1 cellular context compared by ENCODE assay signal in the genomic region with DNA sequence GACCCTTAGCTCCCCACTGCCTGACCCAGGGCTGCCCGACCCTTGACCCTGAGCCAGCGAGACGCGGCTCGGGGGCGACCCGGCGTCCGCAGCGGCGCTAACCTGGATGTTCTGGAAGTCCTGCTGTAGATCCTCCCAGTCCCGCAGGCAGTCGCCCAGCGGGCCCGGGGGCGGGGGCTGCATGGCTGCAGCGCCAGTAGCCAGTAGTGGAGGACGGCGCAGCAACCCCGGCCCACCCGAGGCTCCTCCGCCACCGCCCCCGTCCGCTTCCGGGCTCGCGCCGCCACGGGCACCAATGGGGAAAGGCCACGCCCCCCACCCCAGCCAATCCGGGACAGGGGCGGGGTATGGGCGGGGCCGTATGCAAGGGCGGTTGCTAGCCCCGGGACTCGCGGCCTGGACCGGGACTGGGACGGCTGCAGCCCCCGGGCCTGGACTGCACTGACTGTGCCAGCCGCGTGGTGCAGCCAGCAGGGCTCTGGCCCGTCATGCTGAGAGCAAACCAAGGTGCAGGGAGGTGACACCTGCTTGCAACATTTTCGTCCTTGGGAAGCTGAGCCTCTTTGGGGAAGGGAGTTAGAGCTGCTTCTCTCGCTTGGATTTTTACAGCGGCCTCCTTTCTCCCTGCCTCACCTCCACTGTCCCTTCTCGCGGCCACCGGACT.
A peak's percentile ranks its signal among the peaks of the same experiment; 100 is the strongest.
TF ChIP-seq lines count a peak whose summit lies in the region.

A gene (minus strand): TSS at position 208 of the 664 bp plus-strand sequence. CDS start 25 bp downstream, at position 183.

TF ChIP-seq in HepG2, 621 proteins besides CTCF, POLR2A, EP300 and RAD21 (continued from another document and continues in another):
- TF ChIP-seq MZF1 (CRISPR knock-in tag; IDR thresholded peaks at IDR 0.05; ENCODE audit: borderline replicate concordance), result 0 out of 2 replicates have a peak, but pooled peaks have one; percentile 51
- TF ChIP-seq SAFB2 (CRISPR knock-in tag; IDR thresholded peaks at IDR 0.05; ENCODE audit: borderline replicate concordance, low read depth), result 0 out of 2 replicates have a peak, but pooled peaks have one; percentile 25
- no peak for TF ChIP-seq TCF12 (IDR thresholded peaks at IDR 0.05)
- 0 out of 2 replicates have a peak, but pooled peaks have one; percentile 46 for TF ChIP-seq TCF12 (CRISPR knock-in tag; IDR thresholded peaks at IDR 0.05)
- TF ChIP-seq, protein P1, sequence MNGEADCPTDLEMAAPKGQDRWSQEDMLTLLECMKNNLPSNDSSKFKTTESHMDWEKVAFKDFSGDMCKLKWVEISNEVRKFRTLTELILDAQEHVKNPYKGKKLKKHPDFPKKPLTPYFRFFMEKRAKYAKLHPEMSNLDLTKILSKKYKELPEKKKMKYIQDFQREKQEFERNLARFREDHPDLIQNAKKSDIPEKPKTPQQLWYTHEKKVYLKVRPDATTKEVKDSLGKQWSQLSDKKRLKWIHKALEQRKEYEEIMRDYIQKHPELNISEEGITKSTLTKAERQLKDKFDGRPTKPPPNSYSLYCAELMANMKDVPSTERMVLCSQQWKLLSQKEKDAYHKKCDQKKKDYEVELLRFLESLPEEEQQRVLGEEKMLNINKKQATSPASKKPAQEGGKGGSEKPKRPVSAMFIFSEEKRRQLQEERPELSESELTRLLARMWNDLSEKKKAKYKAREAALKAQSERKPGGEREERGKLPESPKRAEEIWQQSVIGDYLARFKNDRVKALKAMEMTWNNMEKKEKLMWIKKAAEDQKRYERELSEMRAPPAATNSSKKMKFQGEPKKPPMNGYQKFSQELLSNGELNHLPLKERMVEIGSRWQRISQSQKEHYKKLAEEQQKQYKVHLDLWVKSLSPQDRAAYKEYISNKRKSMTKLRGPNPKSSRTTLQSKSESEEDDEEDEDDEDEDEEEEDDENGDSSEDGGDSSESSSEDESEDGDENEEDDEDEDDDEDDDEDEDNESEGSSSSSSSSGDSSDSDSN (CRISPR knock-in tag; IDR thresholded peaks at IDR 0.05), result peak; percentile 95
- TF ChIP-seq, protein P2, sequence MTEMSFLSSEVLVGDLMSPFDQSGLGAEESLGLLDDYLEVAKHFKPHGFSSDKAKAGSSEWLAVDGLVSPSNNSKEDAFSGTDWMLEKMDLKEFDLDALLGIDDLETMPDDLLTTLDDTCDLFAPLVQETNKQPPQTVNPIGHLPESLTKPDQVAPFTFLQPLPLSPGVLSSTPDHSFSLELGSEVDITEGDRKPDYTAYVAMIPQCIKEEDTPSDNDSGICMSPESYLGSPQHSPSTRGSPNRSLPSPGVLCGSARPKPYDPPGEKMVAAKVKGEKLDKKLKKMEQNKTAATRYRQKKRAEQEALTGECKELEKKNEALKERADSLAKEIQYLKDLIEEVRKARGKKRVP (CRISPR knock-in tag; IDR thresholded peaks at IDR 0.05), result peak in 1 of 2 experiments; percentile 72; a peak in 2 of 4 replicates
- 0 out of 2 replicates have a peak, but pooled peaks have one; percentile 65 for TF ChIP-seq RCOR2 (CRISPR knock-in tag; IDR thresholded peaks at IDR 0.05)
- TF ChIP-seq PTBP1 (IDR thresholded peaks at IDR 0.05; ENCODE audit: low read depth, low read length, poor library complexity, severe bottlenecking), result no peak
- TF ChIP-seq, protein P3, sequence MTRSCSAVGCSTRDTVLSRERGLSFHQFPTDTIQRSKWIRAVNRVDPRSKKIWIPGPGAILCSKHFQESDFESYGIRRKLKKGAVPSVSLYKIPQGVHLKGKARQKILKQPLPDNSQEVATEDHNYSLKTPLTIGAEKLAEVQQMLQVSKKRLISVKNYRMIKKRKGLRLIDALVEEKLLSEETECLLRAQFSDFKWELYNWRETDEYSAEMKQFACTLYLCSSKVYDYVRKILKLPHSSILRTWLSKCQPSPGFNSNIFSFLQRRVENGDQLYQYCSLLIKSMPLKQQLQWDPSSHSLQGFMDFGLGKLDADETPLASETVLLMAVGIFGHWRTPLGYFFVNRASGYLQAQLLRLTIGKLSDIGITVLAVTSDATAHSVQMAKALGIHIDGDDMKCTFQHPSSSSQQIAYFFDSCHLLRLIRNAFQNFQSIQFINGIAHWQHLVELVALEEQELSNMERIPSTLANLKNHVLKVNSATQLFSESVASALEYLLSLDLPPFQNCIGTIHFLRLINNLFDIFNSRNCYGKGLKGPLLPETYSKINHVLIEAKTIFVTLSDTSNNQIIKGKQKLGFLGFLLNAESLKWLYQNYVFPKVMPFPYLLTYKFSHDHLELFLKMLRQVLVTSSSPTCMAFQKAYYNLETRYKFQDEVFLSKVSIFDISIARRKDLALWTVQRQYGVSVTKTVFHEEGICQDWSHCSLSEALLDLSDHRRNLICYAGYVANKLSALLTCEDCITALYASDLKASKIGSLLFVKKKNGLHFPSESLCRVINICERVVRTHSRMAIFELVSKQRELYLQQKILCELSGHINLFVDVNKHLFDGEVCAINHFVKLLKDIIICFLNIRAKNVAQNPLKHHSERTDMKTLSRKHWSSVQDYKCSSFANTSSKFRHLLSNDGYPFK (CRISPR knock-in tag; IDR thresholded peaks at IDR 0.05; ENCODE audit: borderline replicate concordance), result no peak; the same call in 1 of the 2 replicates
- peak; percentile 85; the same call in 1 of the 2 replicates for TF ChIP-seq SIN3A (IDR thresholded peaks at IDR 0.05; ENCODE audit: borderline replicate concordance, low read depth, low read length)
- no peak for TF ChIP-seq PITX1 (CRISPR knock-in tag; IDR thresholded peaks at IDR 0.05)
- 0 out of 2 replicates have a peak, but pooled peaks have one; percentile 6 for TF ChIP-seq HCFC1 (IDR thresholded peaks at IDR 0.05; ENCODE audit: low read depth, low read length)
- no peak for TF ChIP-seq NCOA5 (CRISPR knock-in tag; IDR thresholded peaks at IDR 0.05)
- TF ChIP-seq RXRA (CRISPR knock-in tag; IDR thresholded peaks at IDR 0.05), result peak; percentile 65
- no peak for TF ChIP-seq ZNF260 (CRISPR knock-in tag; IDR thresholded peaks at IDR 0.05; ENCODE audit: borderline replicate concordance, low read depth)
- peak; percentile 69; the same call in 1 of the 2 replicates for TF ChIP-seq GATAD1 (CRISPR knock-in tag; IDR thresholded peaks at IDR 0.05)
- TF ChIP-seq ZMYM3 (CRISPR knock-in tag; IDR thresholded peaks at IDR 0.05), result peak; percentile 97
- TF ChIP-seq, protein P4, sequence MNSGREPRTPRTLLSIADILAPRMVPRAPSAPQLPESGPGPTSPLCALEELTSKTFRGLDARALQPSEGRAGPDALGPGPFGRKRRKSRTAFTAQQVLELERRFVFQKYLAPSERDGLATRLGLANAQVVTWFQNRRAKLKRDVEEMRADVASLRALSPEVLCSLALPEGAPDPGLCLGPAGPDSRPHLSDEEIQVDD (CRISPR knock-in tag; IDR thresholded peaks at IDR 0.05; ENCODE audit: borderline replicate concordance), result no peak
- TF ChIP-seq ARNT (IDR thresholded peaks at IDR 0.05), result no peak
- no peak for TF ChIP-seq ZNF713 (CRISPR knock-in tag; IDR thresholded peaks at IDR 0.05)
- TF ChIP-seq MTA3 (CRISPR knock-in tag; IDR thresholded peaks at IDR 0.05), result no peak
- no peak for TF ChIP-seq KAT2B (IDR thresholded peaks at IDR 0.05; ENCODE audit: borderline replicate concordance, low read depth, low read length)
- TF ChIP-seq SNAPC2 (CRISPR knock-in tag; IDR thresholded peaks at IDR 0.05), result no peak
- TF ChIP-seq AGO1 (IDR thresholded peaks at IDR 0.05; ENCODE audit: low read depth, low read length, poor library complexity, severe bottlenecking), result peak; percentile 87
- TF ChIP-seq RORA (CRISPR knock-in tag; IDR thresholded peaks at IDR 0.05), result no peak
- TF ChIP-seq, protein P5, sequence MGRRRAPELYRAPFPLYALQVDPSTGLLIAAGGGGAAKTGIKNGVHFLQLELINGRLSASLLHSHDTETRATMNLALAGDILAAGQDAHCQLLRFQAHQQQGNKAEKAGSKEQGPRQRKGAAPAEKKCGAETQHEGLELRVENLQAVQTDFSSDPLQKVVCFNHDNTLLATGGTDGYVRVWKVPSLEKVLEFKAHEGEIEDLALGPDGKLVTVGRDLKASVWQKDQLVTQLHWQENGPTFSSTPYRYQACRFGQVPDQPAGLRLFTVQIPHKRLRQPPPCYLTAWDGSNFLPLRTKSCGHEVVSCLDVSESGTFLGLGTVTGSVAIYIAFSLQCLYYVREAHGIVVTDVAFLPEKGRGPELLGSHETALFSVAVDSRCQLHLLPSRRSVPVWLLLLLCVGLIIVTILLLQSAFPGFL (CRISPR knock-in tag; IDR thresholded peaks at IDR 0.05), result no peak
- TF ChIP-seq ZNF766 (CRISPR knock-in tag; IDR thresholded peaks at IDR 0.05; ENCODE audit: borderline replicate concordance), result 0 out of 2 replicates have a peak, but pooled peaks have one; percentile 24
- peak; percentile 36; the same call in 1 of the 2 replicates for TF ChIP-seq ZFP90 (CRISPR knock-in tag; IDR thresholded peaks at IDR 0.05; ENCODE audit: borderline replicate concordance)
- TF ChIP-seq, protein P6, sequence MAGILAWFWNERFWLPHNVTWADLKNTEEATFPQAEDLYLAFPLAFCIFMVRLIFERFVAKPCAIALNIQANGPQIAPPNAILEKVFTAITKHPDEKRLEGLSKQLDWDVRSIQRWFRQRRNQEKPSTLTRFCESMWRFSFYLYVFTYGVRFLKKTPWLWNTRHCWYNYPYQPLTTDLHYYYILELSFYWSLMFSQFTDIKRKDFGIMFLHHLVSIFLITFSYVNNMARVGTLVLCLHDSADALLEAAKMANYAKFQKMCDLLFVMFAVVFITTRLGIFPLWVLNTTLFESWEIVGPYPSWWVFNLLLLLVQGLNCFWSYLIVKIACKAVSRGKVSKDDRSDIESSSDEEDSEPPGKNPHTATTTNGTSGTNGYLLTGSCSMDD (CRISPR knock-in tag; IDR thresholded peaks at IDR 0.05), result no peak
- no peak for TF ChIP-seq ZNF672 (CRISPR knock-in tag; IDR thresholded peaks at IDR 0.05)
- no peak for TF ChIP-seq SMAD3 (CRISPR knock-in tag; IDR thresholded peaks at IDR 0.05)
- no peak for TF ChIP-seq FOSL1 (CRISPR knock-in tag; IDR thresholded peaks at IDR 0.05; ENCODE audit: borderline replicate concordance)
- peak; percentile 47; the same call in 1 of the 2 replicates for TF ChIP-seq PHF20 (CRISPR knock-in tag; IDR thresholded peaks at IDR 0.05)
- TF ChIP-seq, protein P7, sequence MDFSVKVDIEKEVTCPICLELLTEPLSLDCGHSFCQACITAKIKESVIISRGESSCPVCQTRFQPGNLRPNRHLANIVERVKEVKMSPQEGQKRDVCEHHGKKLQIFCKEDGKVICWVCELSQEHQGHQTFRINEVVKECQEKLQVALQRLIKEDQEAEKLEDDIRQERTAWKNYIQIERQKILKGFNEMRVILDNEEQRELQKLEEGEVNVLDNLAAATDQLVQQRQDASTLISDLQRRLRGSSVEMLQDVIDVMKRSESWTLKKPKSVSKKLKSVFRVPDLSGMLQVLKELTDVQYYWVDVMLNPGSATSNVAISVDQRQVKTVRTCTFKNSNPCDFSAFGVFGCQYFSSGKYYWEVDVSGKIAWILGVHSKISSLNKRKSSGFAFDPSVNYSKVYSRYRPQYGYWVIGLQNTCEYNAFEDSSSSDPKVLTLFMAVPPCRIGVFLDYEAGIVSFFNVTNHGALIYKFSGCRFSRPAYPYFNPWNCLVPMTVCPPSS (IDR thresholded peaks at IDR 0.05), result no peak
- TF ChIP-seq, protein P8, sequence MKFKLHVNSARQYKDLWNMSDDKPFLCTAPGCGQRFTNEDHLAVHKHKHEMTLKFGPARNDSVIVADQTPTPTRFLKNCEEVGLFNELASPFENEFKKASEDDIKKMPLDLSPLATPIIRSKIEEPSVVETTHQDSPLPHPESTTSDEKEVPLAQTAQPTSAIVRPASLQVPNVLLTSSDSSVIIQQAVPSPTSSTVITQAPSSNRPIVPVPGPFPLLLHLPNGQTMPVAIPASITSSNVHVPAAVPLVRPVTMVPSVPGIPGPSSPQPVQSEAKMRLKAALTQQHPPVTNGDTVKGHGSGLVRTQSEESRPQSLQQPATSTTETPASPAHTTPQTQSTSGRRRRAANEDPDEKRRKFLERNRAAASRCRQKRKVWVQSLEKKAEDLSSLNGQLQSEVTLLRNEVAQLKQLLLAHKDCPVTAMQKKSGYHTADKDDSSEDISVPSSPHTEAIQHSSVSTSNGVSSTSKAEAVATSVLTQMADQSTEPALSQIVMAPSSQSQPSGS (CRISPR knock-in tag; IDR thresholded peaks at IDR 0.05), result peak; percentile 69; the same call in 1 of the 2 replicates
- TF ChIP-seq ZNF703 (CRISPR knock-in tag; IDR thresholded peaks at IDR 0.05; ENCODE audit: borderline replicate concordance), result peak; percentile 29; the same call in 1 of the 2 replicates
- TF ChIP-seq, protein P9, sequence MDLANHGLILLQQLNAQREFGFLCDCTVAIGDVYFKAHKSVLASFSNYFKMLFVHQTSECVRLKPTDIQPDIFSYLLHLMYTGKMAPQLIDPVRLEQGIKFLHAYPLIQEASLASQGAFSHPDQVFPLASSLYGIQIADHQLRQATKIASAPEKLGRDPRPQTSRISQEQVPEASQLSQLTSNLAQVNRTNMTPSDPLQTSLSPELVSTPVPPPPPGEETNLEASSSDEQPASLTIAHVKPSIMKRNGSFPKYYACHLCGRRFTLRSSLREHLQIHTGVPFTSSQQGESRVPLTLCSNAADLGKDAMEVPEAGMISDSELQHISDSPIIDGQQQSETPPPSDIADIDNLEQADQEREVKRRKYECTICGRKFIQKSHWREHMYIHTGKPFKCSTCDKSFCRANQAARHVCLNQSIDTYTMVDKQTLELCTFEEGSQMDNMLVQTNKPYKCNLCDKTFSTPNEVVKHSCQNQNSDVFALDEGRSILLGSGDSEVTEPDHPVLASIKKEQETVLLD (CRISPR knock-in tag; IDR thresholded peaks at IDR 0.05; ENCODE audit: low read depth), result 0 out of 2 replicates have a peak, but pooled peaks have one; percentile 31
- TF ChIP-seq, protein P10, sequence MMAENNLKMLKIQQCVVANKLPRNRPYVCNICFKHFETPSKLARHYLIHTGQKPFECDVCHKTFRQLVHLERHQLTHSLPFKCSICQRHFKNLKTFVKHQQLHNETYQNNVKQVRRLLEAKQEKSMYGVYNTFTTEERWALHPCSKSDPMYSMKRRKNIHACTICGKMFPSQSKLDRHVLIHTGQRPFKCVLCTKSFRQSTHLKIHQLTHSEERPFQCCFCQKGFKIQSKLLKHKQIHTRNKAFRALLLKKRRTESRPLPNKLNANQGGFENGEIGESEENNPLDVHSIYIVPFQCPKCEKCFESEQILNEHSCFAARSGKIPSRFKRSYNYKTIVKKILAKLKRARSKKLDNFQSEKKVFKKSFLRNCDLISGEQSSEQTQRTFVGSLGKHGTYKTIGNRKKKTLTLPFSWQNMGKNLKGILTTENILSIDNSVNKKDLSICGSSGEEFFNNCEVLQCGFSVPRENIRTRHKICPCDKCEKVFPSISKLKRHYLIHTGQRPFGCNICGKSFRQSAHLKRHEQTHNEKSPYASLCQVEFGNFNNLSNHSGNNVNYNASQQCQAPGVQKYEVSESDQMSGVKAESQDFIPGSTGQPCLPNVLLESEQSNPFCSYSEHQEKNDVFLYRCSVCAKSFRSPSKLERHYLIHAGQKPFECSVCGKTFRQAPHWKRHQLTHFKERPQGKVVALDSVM (CRISPR knock-in tag; IDR thresholded peaks at IDR 0.05), result no peak
- TF ChIP-seq BRD4 (CRISPR knock-in tag; IDR thresholded peaks at IDR 0.05), result peak; percentile 81; the same call in 1 of the 2 replicates
- TF ChIP-seq, protein P11, sequence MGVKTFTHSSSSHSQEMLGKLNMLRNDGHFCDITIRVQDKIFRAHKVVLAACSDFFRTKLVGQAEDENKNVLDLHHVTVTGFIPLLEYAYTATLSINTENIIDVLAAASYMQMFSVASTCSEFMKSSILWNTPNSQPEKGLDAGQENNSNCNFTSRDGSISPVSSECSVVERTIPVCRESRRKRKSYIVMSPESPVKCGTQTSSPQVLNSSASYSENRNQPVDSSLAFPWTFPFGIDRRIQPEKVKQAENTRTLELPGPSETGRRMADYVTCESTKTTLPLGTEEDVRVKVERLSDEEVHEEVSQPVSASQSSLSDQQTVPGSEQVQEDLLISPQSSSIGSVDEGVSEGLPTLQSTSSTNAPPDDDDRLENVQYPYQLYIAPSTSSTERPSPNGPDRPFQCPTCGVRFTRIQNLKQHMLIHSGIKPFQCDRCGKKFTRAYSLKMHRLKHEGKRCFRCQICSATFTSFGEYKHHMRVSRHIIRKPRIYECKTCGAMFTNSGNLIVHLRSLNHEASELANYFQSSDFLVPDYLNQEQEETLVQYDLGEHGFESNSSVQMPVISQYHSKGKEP (CRISPR knock-in tag; IDR thresholded peaks at IDR 0.05), result peak; percentile 22; the same call in 1 of the 2 replicates
- peak; percentile 7 for TF ChIP-seq RBM22 (optimal IDR thresholded peaks at IDR 0.05; ENCODE audit: low read length)
- TF ChIP-seq ZNF879 (CRISPR knock-in tag; IDR thresholded peaks at IDR 0.05), result no peak
